Comparison of ENCODE assay signal across 16 cellular contexts in the genomic region with DNA sequence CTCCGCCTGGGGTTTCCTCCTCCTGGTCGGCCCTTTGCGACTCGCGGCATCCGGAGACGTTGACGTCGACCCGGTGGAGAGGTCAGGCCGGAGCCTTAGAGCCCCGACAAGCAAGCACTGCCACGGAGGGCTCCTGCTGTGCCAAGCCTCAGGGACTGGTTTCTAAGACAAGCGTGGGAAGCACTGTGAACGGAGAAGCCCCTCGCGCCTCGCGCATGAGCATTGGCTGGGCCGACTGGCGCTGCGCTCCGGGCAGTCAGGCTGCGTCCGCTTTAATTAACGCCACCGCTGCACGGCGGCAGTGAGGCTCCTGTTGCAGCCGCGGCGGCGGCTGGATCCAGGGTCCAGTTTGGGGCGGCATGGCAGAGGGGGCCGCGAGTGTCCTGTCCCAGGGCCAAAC. TPM values are rescaled to one million over a fixed set of nuclear protein-coding genes. Genes with fewer than 3 reads are reported as not detected.
"Had no signal": no experiment of that assay in that cellular context is flagged by ENCODE, and none has a peak within 500 bp of the region (broad histone marks: within the 10 kb centered on the region; RNA-seq: fewer than 3 reads in every experiment).

No MANE protein-coding gene starts in this region.

RNA-seq across cellular contexts. Expression of gene KCNJ18, which starts 10.2 kb away (rescaled TPM):
- total RNA-seq: activated CD4-positive, alpha-beta memory T cell treated with anti-CD3 and anti-CD28 coated beads for 36 hours; activated CD4-positive, alpha-beta T cell treated with anti-CD3 and anti-CD28 coated beads for 36 hours; activated CD4-positive, alpha-beta T cell treated with anti-CD3 and anti-CD28 coated beads, Interleukin-2, amount 10 ng/mL, durations not matched to agents 24 days and 14 days; activated CD8-positive, alpha-beta memory T cell treated with anti-CD3 and anti-CD28 coated beads for 36 hours; activated CD8-positive, alpha-beta memory T cell treated with anti-CD3 and anti-CD28 coated beads, Interleukin-2, amount 10 ng/mL, durations not matched to agents 7 days and 5 days; activated CD8-positive, alpha-beta T cell treated with anti-CD3 and anti-CD28 coated beads, Interleukin-2, amount 10 ng/mL, durations not matched to agents 7 days and 5 days; activated T-cell treated with anti-CD3 and anti-CD28 coated beads, Interleukin-2, amount 50 U/mL, for 72 hours; ascending aorta; breast epithelium; cardiac muscle cell; cerebellum; dermis blood vessel endothelial cell; esophagus muscularis mucosa; foreskin keratinocyte; gastrocnemius medialis; T-helper 1 cell treated with Interleukin-12 subunit alpha and Interleukin-12 subunit beta and Interleukin-4 antibody, amounts not matched to agents 30 ng/mL and 1 ng/mL, for 36 hours had no signal
- polyA plus RNA-seq: cardiac muscle cell, foreskin keratinocyte had no signal
